ENCODE assay signal across 16 cellular contexts in genomic region chr9:19637084-19637483, GRCh38.
DNase-seq lines count a peak whose midpoint lies in the region; ATAC-seq and TF ChIP-seq lines count a peak whose summit lies in the region.
"Had no signal": no experiment of that assay in that cellular context is flagged by ENCODE, and none has a peak within 500 bp of the region (broad histone marks: within the 10 kb centered on the region; RNA-seq: fewer than 3 reads in every experiment).

No MANE protein-coding gene starts in this region.

- no peak overlapping the region for H2AFZ ChIP-seq in PC-3 (ENCODE audit: low read length)
- H2AFZ ChIP-seq: GM23338 had no signal

- no peaks in the 10 kb centered on the region for H3F3A ChIP-seq in PC-3 (ENCODE audit: low read length, unreplicated experiment)

- H3K9ac ChIP-seq in PC-3 (ENCODE audit: low read length): no peak overlapping the region

- ATAC-seq in WTC11 (no peak), PC-3 (no peak), HG02588 (IDR thresholded peaks at IDR 0.05; ENCODE audit: unreplicated experiment) (no peak), T-helper 17 cell (no peak)
- ATAC-seq: GM12878, GM23338, HCT116 had no signal

- H3K4me2 ChIP-seq in PC-3 (ENCODE audit: low read length): no peak overlapping the region
- H3K4me2 ChIP-seq: GM23338 had no signal

- no peaks in the 10 kb centered on the region for H3K27me3 Mint-ChIP-seq in WTC11 (ENCODE audit: low read depth)
- H3K27me3 Mint-ChIP-seq in T-helper 17 cell: peaks cover 13% of the 10 kb centered on the region

- H3K9me3 Mint-ChIP-seq in WTC11: no peaks in the 10 kb centered on the region
- H3K9me3 Mint-ChIP-seq: CD4-positive, alpha-beta memory T cell; GM23338; H9 had no signal

- H3K4me1 Mint-ChIP-seq in WTC11: peaks cover 19% of the 10 kb centered on the region
- H3K4me1 Mint-ChIP-seq in T-helper 17 cell: no peaks in the 10 kb centered on the region
- H3K4me1 Mint-ChIP-seq: CD4-positive, alpha-beta memory T cell had no signal

- POLR2A ChIA-PET in WTC11 (lab: Charles Lee) (no interaction called here), PC-3 (lab: Charles Lee; ENCODE audit: unreplicated experiment) (no interaction called here)

- H3K27ac ChIP-seq in layer of hippocampus (ENCODE audit: low read depth, low read length) (peak overlapping the region; percentile 13), PC-3 (ENCODE audit: low read length) (no peak overlapping the region), WERI-Rb-1 (no peak overlapping the region)

- H3K79me2 ChIP-seq in PC-3 (ENCODE audit: low read length): no peaks in the 10 kb centered on the region

- no peak for DNase-seq in WTC11 (ENCODE audit: low spot score)
- peak; percentile 18 for DNase-seq in cerebellar cortex (ENCODE audit: low spot score)
- no peak for DNase-seq in PC-3
- DNase-seq in WERI-Rb-1: no peak
- DNase-seq in T-helper 17 cell: no peak
- DNase-seq: Calu3; CD4-positive, alpha-beta memory T cell; COR-L47; DMS53; DMS79 treated with DMSO at 0.1 percent for 48 hours; H9 had no signal

- H3K4me3 Mint-ChIP-seq in WTC11 (no peak overlapping the region), T-helper 17 cell (no peak overlapping the region)
- H3K4me3 Mint-ChIP-seq: CD4-positive, alpha-beta memory T cell; GM23338; H9 had no signal

- H3K27me3 ChIP-seq in layer of hippocampus (ENCODE audit: control insufficient read depth, insufficient read depth, low read length) (no peaks in the 10 kb centered on the region), PC-3 (ENCODE audit: low read length) (peaks cover 19% of the 10 kb centered on the region; the same call in 1 of the 2 replicates), WERI-Rb-1 (ENCODE audit: insufficient read depth, low read depth, severe bottlenecking) (no peaks in the 10 kb centered on the region)

- H4K20me1 ChIP-seq in PC-3 (ENCODE audit: low read length): no peaks in the 10 kb centered on the region

- H3K36me3 Mint-ChIP-seq in WTC11: no peaks in the 10 kb centered on the region
- H3K36me3 Mint-ChIP-seq in T-helper 17 cell (ENCODE audit: low read depth): no peaks in the 10 kb centered on the region
- H3K36me3 Mint-ChIP-seq: CD4-positive, alpha-beta memory T cell had no signal

- TF ChIP-seq CTCF in WTC11 (IDR thresholded peaks at IDR 0.05) (no peak), PC-3 (conservative IDR thresholded peaks at IDR 0.05; ENCODE audit: low read depth, low read length) (no peak), WERI-Rb-1 (IDR thresholded peaks at IDR 0.05; ENCODE audit: low read depth, low read length) (no peak)

- BruUV-seq in PC-3 (replicated peaks; lab: Mats Ljungman, UMichigan): no TSS peak

- H3K9me3 ChIP-seq in PC-3 (ENCODE audit: low read length) (no peaks in the 10 kb centered on the region), WERI-Rb-1 (ENCODE audit: severe bottlenecking) (no peaks in the 10 kb centered on the region), T-helper 17 cell (ENCODE audit: control insufficient read depth, low read length, poor library complexity, severe bottlenecking) (no peaks in the 10 kb centered on the region)

- no peak overlapping the region for H3K4me3 ChIP-seq in PC-3 (ENCODE audit: low read length)
- H3K4me3 ChIP-seq in WERI-Rb-1 (ENCODE audit: low read depth, low read length): no peak overlapping the region
- H3K4me3 ChIP-seq: GM12878, GM23338 had no signal

- no peaks in the 10 kb centered on the region for H3K9me2 ChIP-seq in PC-3 (replicated peaks; ENCODE audit: low read length)

- intact Hi-C loops in PC-3 (cut with micrococcal nuclease): no loop called here

- CTCF ChIA-PET in WTC11 (lab: Charles Lee): interaction anchor here (0.6 to 0.8 kb wide), 3 partner anchors 8 to 173 kb away, joined by 3 to 4 read pairs (median 3); no protein-coding TSS in a partner anchor
- CTCF ChIA-PET in PC-3 (lab: Charles Lee): no interaction called here

- no peaks in the 10 kb centered on the region for H3K36me3 ChIP-seq in PC-3 (ENCODE audit: low read depth, low read length)
- no peaks in the 10 kb centered on the region for H3K36me3 ChIP-seq in WERI-Rb-1

- H3K27ac Mint-ChIP-seq in WTC11 (0 out of 2 replicates have a peak overlapping the region, but pooled peaks have one; percentile 5), T-helper 17 cell (no peak overlapping the region)
- H3K27ac Mint-ChIP-seq: CD4-positive, alpha-beta memory T cell; GM23338; H9 had no signal

- no peaks in the 10 kb centered on the region for H3K4me1 ChIP-seq in PC-3 (ENCODE audit: insufficient read depth, low read length)

TF ChIP-seq in WTC11, 78 proteins besides CTCF, POLR2A, EP300 and RAD21 (continues in another document):
- no peak for TF ChIP-seq ETV6 (CRISPR knock-in tag; IDR thresholded peaks at IDR 0.05)
- TF ChIP-seq NR3C1 (CRISPR knock-in tag; conservative IDR thresholded peaks at IDR 0.05; ENCODE audit: low read depth): no peak
- TF ChIP-seq ZNF232 (CRISPR knock-in tag; IDR thresholded peaks at IDR 0.05): no peak
- no peak for TF ChIP-seq ZBTB43 (CRISPR knock-in tag; IDR thresholded peaks at IDR 0.05)
- no peak for TF ChIP-seq ERG (CRISPR knock-in tag; IDR thresholded peaks at IDR 0.05)
- no peak for TF ChIP-seq ZNF532 (CRISPR knock-in tag; IDR thresholded peaks at IDR 0.05; ENCODE audit: borderline replicate concordance)
- no peak for TF ChIP-seq HMGA2 (CRISPR knock-in tag; IDR thresholded peaks at IDR 0.05)
- no peak for TF ChIP-seq EMX1 (CRISPR knock-in tag; IDR thresholded peaks at IDR 0.05)
- TF ChIP-seq ZNF138 (CRISPR knock-in tag; conservative IDR thresholded peaks at IDR 0.05): no peak
- no peak for TF ChIP-seq ZNF416 (CRISPR knock-in tag; IDR thresholded peaks at IDR 0.05)
- TF ChIP-seq FOXJ3 (CRISPR knock-in tag; IDR thresholded peaks at IDR 0.05; ENCODE audit: borderline replicate concordance): no peak
